ENCODE assay signal across 8 cellular contexts in genomic region chr1:156055649-156056048, GRCh38. TPM values are rescaled to one million over a fixed set of nuclear protein-coding genes. Genes with fewer than 3 reads are reported as not detected.
A peak's percentile ranks its signal among the peaks of the same experiment; 100 is the strongest.
DNase-seq lines count a peak whose midpoint lies in the region; ATAC-seq, FAIRE-seq and TF ChIP-seq lines count a peak whose summit lies in the region.

No MANE protein-coding gene starts in this region.

- H3K9me3 ChIP-seq in kidney (ENCODE audit: control insufficient read depth in 1 of 2, low read length in 2 of 2): no peaks in the 10 kb centered on the region
- no peaks in the 10 kb centered on the region for H3K9me3 ChIP-seq in tibial artery

- no peak overlapping the region for H3K27ac ChIP-seq in kidney (ENCODE audit: low read depth in 2 of 2, low read length in 2 of 2)
- H3K27ac ChIP-seq in tibial artery: peak overlapping the region in 1 of 2 donors; percentile 84

- intact Hi-C loops in activated CD8-positive, alpha-beta T cell treated with anti-CD3 and anti-CD28 coated beads for 36 hours (cut with micrococcal nuclease): loop anchor here (2.0 kb wide), 1 partner anchor 35 kb away; the partner anchor contains the start of gene SSR2
- intact Hi-C loops in kidney (cut with DNase I): no loop called here
- intact Hi-C loops in tibial artery (cut with DNase I; ENCODE audit: low total_unique reads): no loop called here

- POLR2A ChIA-PET in activated CD8-positive, alpha-beta T cell treated with anti-CD3 and anti-CD28 coated beads for 36 hours (lab: Charles Lee): interaction anchor here (0.5 kb wide), 1 partner anchor 99 kb away, joined by 4 read pairs; no protein-coding TSS in a partner anchor

- no peaks in the 10 kb centered on the region for H3K27me3 Mint-ChIP-seq in activated naive CD4-positive, alpha-beta T cell treated with anti-CD3 and anti-CD28 coated beads, Interleukin-2, amount 10 ng/mL, durations not matched to agents 7 days and 5 days
- no peaks in the 10 kb centered on the region for H3K27me3 Mint-ChIP-seq in activated CD8-positive, alpha-beta T cell treated with anti-CD3 and anti-CD28 coated beads for 36 hours

- H3K4me1 Mint-ChIP-seq in activated naive CD4-positive, alpha-beta T cell treated with anti-CD3 and anti-CD28 coated beads, Interleukin-2, amount 10 ng/mL, durations not matched to agents 7 days and 5 days: peaks cover 39% of the 10 kb centered on the region
- H3K4me1 Mint-ChIP-seq in activated CD8-positive, alpha-beta T cell treated with anti-CD3 and anti-CD28 coated beads for 36 hours (ENCODE audit: low read depth): peaks cover 22% of the 10 kb centered on the region

- peaks cover 9% of the 10 kb centered on the region for H3K36me3 Mint-ChIP-seq in activated naive CD4-positive, alpha-beta T cell treated with anti-CD3 and anti-CD28 coated beads, Interleukin-2, amount 10 ng/mL, durations not matched to agents 7 days and 5 days
- peaks cover 7% of the 10 kb centered on the region for H3K36me3 Mint-ChIP-seq in activated CD8-positive, alpha-beta T cell treated with anti-CD3 and anti-CD28 coated beads for 36 hours (ENCODE audit: low read depth)

- H3K4me3 ChIP-seq in kidney (ENCODE audit: low read length in 2 of 2): peak overlapping the region; percentile 83 to 94
- peak overlapping the region; percentile 72 to 88 for H3K4me3 ChIP-seq in tibial artery

- H3K4me3 Mint-ChIP-seq in activated naive CD4-positive, alpha-beta T cell treated with anti-CD3 and anti-CD28 coated beads, Interleukin-2, amount 10 ng/mL, durations not matched to agents 7 days and 5 days: peak overlapping the region; percentile 94
- peak overlapping the region; percentile 96 for H3K4me3 Mint-ChIP-seq in activated CD8-positive, alpha-beta T cell treated with anti-CD3 and anti-CD28 coated beads for 36 hours

- CTCF ChIA-PET in activated naive CD4-positive, alpha-beta T cell treated with anti-CD3 and anti-CD28 coated beads, Interleukin-2, amount 10 ng/mL, durations not matched to agents 7 days and 5 days (lab: Charles Lee): interaction anchor here (2.0 kb wide), 1 partner anchor 117 kb away, joined by 4 read pairs; no protein-coding TSS in a partner anchor
- CTCF ChIA-PET in activated CD8-positive, alpha-beta T cell treated with anti-CD3 and anti-CD28 coated beads for 36 hours (lab: Charles Lee): interaction anchor here (0.7 kb wide), 1 partner anchor 11 kb away, joined by 4 read pairs; no protein-coding TSS in a partner anchor

- FAIRE-seq in kidney (lab: Jason Lieb, UNC): no peak

- no peak for TF ChIP-seq CTCF in activated CD8-positive, alpha-beta T cell treated with anti-CD3 and anti-CD28 coated beads for 36 hours (IDR thresholded peaks at IDR 0.05)
- TF ChIP-seq CTCF in kidney (IDR thresholded peaks at IDR 0.05; ENCODE audit: borderline replicate concordance, extremely low read depth, insufficient read depth) (no peak), tibial artery (IDR thresholded peaks at IDR 0.05) (no peak)

- H3K9ac ChIP-seq in kidney (ENCODE audit: low read length in 2 of 2): peak overlapping the region; percentile 86 to 95

- H3K27ac Mint-ChIP-seq in activated naive CD4-positive, alpha-beta T cell treated with anti-CD3 and anti-CD28 coated beads, Interleukin-2, amount 10 ng/mL, durations not matched to agents 7 days and 5 days: no peak overlapping the region
- H3K27ac Mint-ChIP-seq in activated CD8-positive, alpha-beta T cell treated with anti-CD3 and anti-CD28 coated beads for 36 hours: peak overlapping the region; percentile 95

- ATAC-seq in activated CD8-positive, alpha-beta T cell treated with anti-CD3 and anti-CD28 coated beads for 36 hours: no peak
- ATAC-seq in GM18873 (IDR thresholded peaks at IDR 0.05; ENCODE audit: low FRiP score, unreplicated experiment): no peak

- H3K9me3 Mint-ChIP-seq in activated naive CD4-positive, alpha-beta T cell treated with anti-CD3 and anti-CD28 coated beads, Interleukin-2, amount 10 ng/mL, durations not matched to agents 7 days and 5 days: no peaks in the 10 kb centered on the region
- no peaks in the 10 kb centered on the region for H3K9me3 Mint-ChIP-seq in activated CD8-positive, alpha-beta T cell treated with anti-CD3 and anti-CD28 coated beads for 36 hours

- H3K36me3 ChIP-seq in kidney (ENCODE audit: control insufficient read depth in 1 of 2, insufficient read depth in 2 of 2, low read length in 2 of 2) (peaks cover 0 to 4% of the 10 kb centered on the region in 2 donors), tibial artery (peaks cover 0 to 24% (median 10%) of the 10 kb centered on the region in 3 donors)

- DNase-seq in activated naive CD4-positive, alpha-beta T cell treated with anti-CD3 and anti-CD28 coated beads, Interleukin-2, amount 10 ng/mL, durations not matched to agents 7 days and 5 days: no peak
- no peak for DNase-seq in activated naive CD4-positive, alpha-beta T cell (lab: John Stamatoyannopoulos, UW)
- DNase-seq in activated CD8-positive, alpha-beta T cell treated with anti-CD3 and anti-CD28 coated beads for 36 hours: no peak
- DNase-seq in kidney (no peak), tibial artery (no peak), hepatic stellate cell (ENCODE audit: low spot score) (no peak), iPS-NIHi7 (ENCODE audit: extremely low spot score) (no peak)

- H3K27me3 ChIP-seq in tibial artery: no peaks in the 10 kb centered on the region

- peaks cover 6 to 7% of the 10 kb centered on the region in 2 donors for H3K4me1 ChIP-seq in kidney (ENCODE audit: control insufficient read depth in 1 of 2, insufficient read depth in 1 of 2, low read depth in 1 of 2, low read length in 2 of 2)
- peaks cover 0 to 35% (median 20%) of the 10 kb centered on the region in 4 donors for H3K4me1 ChIP-seq in tibial artery

RNA-seq across cellular contexts. Expression of gene LAMTOR2, which starts 1.1 kb away (rescaled TPM):
- 10 to 100 TPM; 48.9 to 49.4 TPM for total RNA-seq in activated CD8-positive, alpha-beta T cell treated with anti-CD3 and anti-CD28 coated beads for 36 hours
- 50.8 TPM for total RNA-seq in kidney
- polyA plus RNA-seq in kidney (ENCODE audit: insufficient read depth, low read depth, low replicate concordance): 200 TPM

RNA-seq across cellular contexts. Expression of gene UBQLN4, which starts 2.1 kb away (rescaled TPM):
- total RNA-seq in activated CD8-positive, alpha-beta T cell treated with anti-CD3 and anti-CD28 coated beads for 36 hours: 10 to 100 TPM; 36.9 to 39.8 TPM
- total RNA-seq in kidney: 24.5 TPM
- polyA plus RNA-seq in kidney (ENCODE audit: insufficient read depth, low read depth, low replicate concordance): 24.6 TPM

RNA-seq across cellular contexts. Expression of gene RAB25, which starts 5.3 kb away (rescaled TPM):
- under 1 TPM; 0.49 to 0.63 TPM for total RNA-seq in activated CD8-positive, alpha-beta T cell treated with anti-CD3 and anti-CD28 coated beads for 36 hours
- total RNA-seq in kidney: 51.4 TPM
- polyA plus RNA-seq in kidney (ENCODE audit: insufficient read depth, low read depth, low replicate concordance): 73.0 TPM

RNA-seq across cellular contexts. Expression of gene MEX3A, which starts 26.6 kb away (rescaled TPM):
- under 1 TPM; 0.45 to 0.83 TPM for total RNA-seq in activated CD8-positive, alpha-beta T cell treated with anti-CD3 and anti-CD28 coated beads for 36 hours
- total RNA-seq in kidney: 1.7 TPM
- polyA plus RNA-seq in kidney (ENCODE audit: insufficient read depth, low read depth, low replicate concordance): 1.0 TPM

RNA-seq across cellular contexts. Expression of gene SSR2, which starts 34.9 kb away (rescaled TPM):
- total RNA-seq in activated CD8-positive, alpha-beta T cell treated with anti-CD3 and anti-CD28 coated beads for 36 hours: 100 to 1,000 TPM; 148 to 150 TPM
- total RNA-seq in kidney: 175 TPM
- polyA plus RNA-seq in kidney (ENCODE audit: insufficient read depth, low read depth, low replicate concordance): 300 TPM

Comparison
In these comparisons a context has a peak if more than half of its experiments do, and no peak if none do; other contexts are left out.
1. RNA of gene RAB25, which starts 5.3 kb away (total RNA-seq): 51.4 TPM in kidney (single experiment); 0.49 to 0.63 TPM in activated CD8-positive, alpha-beta T cell treated with anti-CD3 and anti-CD28 coated beads for 36 hours; every median in the first group is over 10 times any median in the second.